1 cellular context compared by ENCODE assay signal in the genomic region with DNA sequence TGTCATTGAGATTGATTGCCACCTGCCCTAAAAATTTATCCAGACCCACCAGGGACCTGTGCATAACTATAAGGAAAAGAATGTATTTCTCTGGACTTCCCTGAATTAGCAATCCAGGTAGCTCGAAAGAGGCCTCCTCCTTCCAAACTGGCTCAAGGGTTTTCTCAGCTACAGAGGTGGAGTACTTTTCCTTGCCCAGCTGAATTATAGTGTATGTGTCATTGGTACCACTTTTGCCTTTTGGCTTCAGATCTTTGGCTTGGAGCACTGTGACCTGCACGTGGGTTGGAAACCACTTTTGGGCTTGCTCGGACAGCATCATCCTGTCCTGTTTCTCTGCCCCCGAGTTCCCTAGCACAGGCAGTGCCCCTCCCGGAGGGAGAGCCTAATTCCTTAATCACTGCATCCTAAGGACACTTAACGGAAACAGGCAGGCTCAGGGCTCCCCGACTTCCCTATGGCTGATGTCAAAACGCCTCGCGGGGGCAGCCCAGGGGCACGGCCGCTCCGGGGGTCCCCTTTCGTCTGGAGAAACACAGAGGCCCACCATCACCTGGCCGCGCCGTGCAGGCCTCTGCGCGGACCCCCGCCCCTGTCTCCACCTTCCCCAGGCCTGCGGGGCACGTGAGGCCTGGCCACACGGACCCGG.
TF ChIP-seq lines count a peak whose summit lies in the region.

No MANE protein-coding gene starts in this region.

TF ChIP-seq in HEK293, 187 proteins besides CTCF, POLR2A, EP300 and RAD21 (continued from another document and continues in another):
- TF ChIP-seq ZNF114 (tag by site-specific recombination; IDR thresholded peaks at IDR 0.05): no peak
- no peak for TF ChIP-seq ZNF473 (tag by site-specific recombination; IDR thresholded peaks at IDR 0.05)
- TF ChIP-seq ZNF792 (tag by site-specific recombination; IDR thresholded peaks at IDR 0.05): no peak
- no peak for TF ChIP-seq ZFP3 (tag by site-specific recombination; IDR thresholded peaks at IDR 0.05; ENCODE audit: low read depth)
- TF ChIP-seq, protein P1, sequence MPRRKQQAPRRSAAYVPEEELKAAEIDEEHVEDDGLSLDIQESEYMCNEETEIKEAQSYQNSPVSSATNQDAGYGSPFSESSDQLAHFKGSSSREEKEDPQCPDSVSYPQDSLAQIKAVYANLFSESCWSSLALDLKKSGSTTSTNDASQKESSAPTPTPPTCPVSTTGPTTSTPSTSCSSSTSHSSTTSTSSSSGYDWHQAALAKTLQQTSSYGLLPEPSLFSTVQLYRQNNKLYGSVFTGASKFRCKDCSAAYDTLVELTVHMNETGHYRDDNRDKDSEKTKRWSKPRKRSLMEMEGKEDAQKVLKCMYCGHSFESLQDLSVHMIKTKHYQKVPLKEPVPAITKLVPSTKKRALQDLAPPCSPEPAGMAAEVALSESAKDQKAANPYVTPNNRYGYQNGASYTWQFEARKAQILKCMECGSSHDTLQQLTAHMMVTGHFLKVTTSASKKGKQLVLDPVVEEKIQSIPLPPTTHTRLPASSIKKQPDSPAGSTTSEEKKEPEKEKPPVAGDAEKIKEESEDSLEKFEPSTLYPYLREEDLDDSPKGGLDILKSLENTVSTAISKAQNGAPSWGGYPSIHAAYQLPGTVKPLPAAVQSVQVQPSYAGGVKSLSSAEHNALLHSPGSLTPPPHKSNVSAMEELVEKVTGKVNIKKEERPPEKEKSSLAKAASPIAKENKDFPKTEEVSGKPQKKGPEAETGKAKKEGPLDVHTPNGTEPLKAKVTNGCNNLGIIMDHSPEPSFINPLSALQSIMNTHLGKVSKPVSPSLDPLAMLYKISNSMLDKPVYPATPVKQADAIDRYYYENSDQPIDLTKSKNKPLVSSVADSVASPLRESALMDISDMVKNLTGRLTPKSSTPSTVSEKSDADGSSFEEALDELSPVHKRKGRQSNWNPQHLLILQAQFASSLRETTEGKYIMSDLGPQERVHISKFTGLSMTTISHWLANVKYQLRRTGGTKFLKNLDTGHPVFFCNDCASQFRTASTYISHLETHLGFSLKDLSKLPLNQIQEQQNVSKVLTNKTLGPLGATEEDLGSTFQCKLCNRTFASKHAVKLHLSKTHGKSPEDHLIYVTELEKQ (tag by site-specific recombination; IDR thresholded peaks at IDR 0.05; ENCODE audit: borderline replicate concordance): no peak
- TF ChIP-seq, protein P2, sequence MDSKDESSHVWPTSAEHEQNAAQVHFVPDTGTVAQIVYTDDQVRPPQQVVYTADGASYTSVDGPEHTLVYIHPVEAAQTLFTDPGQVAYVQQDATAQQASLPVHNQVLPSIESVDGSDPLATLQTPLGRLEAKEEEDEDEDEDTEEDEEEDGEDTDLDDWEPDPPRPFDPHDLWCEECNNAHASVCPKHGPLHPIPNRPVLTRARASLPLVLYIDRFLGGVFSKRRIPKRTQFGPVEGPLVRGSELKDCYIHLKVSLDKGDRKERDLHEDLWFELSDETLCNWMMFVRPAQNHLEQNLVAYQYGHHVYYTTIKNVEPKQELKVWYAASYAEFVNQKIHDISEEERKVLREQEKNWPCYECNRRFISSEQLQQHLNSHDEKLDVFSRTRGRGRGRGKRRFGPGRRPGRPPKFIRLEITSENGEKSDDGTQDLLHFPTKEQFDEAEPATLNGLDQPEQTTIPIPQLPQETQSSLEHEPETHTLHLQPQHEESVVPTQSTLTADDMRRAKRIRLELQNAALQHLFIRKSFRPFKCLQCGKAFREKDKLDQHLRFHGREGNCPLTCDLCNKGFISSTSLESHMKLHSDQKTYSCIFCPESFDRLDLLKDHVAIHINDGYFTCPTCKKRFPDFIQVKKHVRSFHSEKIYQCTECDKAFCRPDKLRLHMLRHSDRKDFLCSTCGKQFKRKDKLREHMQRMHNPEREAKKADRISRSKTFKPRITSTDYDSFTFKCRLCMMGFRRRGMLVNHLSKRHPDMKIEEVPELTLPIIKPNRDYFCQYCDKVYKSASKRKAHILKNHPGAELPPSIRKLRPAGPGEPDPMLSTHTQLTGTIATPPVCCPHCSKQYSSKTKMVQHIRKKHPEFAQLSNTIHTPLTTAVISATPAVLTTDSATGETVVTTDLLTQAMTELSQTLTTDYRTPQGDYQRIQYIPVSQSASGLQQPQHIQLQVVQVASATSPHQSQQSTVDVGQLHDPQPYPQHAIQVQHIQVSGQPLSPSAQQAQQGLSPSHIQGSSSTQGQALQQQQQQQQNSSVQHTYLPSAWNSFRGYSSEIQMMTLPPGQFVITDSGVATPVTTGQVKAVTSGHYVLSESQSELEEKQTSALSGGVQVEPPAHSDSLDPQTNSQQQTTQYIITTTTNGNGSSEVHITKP (tag by site-specific recombination; IDR thresholded peaks at IDR 0.05): peak; percentile 77
- no peak for TF ChIP-seq HOXA7 (CRISPR knock-in tag; IDR thresholded peaks at IDR 0.05; ENCODE audit: borderline replicate concordance)
- TF ChIP-seq, protein P3, sequence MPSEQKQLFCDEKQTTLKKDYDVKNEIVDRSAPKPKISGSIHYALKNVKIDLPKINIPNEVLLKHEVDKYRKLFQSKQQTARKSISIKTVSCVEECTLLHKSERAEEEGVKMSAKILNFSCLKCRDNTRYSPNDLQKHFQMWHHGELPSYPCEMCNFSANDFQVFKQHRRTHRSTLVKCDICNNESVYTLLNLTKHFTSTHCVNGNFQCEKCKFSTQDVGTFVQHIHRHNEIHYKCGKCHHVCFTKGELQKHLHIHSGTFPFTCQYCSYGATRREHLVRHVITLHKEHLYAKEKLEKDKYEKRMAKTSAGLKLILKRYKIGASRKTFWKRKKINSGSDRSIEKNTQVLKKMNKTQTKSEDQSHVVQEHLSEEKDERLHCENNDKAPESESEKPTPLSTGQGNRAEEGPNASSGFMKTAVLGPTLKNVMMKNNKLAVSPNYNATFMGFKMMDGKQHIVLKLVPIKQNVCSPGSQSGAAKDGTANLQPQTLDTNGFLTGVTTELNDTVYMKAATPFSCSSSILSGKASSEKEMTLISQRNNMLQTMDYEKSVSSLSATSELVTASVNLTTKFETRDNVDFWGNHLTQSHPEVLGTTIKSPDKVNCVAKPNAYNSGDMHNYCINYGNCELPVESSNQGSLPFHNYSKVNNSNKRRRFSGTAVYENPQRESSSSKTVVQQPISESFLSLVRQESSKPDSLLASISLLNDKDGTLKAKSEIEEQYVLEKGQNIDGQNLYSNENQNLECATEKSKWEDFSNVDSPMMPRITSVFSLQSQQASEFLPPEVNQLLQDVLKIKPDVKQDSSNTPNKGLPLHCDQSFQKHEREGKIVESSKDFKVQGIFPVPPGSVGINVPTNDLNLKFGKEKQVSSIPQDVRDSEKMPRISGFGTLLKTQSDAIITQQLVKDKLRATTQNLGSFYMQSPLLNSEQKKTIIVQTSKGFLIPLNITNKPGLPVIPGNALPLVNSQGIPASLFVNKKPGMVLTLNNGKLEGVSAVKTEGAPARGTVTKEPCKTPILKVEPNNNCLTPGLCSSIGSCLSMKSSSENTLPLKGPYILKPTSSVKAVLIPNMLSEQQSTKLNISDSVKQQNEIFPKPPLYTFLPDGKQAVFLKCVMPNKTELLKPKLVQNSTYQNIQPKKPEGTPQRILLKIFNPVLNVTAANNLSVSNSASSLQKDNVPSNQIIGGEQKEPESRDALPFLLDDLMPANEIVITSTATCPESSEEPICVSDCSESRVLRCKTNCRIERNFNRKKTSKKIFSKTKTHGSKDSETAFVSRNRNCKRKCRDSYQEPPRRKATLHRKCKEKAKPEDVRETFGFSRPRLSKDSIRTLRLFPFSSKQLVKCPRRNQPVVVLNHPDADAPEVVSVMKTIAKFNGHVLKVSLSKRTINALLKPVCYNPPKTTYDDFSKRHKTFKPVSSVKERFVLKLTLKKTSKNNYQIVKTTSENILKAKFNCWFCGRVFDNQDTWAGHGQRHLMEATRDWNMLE (tag by site-specific recombination; conservative IDR thresholded peaks at IDR 0.05; ENCODE audit: low read depth): no peak
- no peak for TF ChIP-seq ZBTB20 (tag by site-specific recombination; IDR thresholded peaks at IDR 0.05)
- TF ChIP-seq ZNF155 (tag by site-specific recombination; IDR thresholded peaks at IDR 0.05): no peak
- TF ChIP-seq ZNF621 (tag by site-specific recombination; IDR thresholded peaks at IDR 0.05): no peak
- no peak for TF ChIP-seq ZFP69B (tag by site-specific recombination; IDR thresholded peaks at IDR 0.05)
- TF ChIP-seq MZF1 (tag by site-specific recombination; IDR thresholded peaks at IDR 0.05; ENCODE audit: borderline replicate concordance): no peak
- TF ChIP-seq ZBTB1 (tag by site-specific recombination; IDR thresholded peaks at IDR 0.05): no peak
- no peak; the same call in 1 of the 2 replicates for TF ChIP-seq ZNF2 (tag by site-specific recombination; IDR thresholded peaks at IDR 0.05)
- TF ChIP-seq, protein P4, sequence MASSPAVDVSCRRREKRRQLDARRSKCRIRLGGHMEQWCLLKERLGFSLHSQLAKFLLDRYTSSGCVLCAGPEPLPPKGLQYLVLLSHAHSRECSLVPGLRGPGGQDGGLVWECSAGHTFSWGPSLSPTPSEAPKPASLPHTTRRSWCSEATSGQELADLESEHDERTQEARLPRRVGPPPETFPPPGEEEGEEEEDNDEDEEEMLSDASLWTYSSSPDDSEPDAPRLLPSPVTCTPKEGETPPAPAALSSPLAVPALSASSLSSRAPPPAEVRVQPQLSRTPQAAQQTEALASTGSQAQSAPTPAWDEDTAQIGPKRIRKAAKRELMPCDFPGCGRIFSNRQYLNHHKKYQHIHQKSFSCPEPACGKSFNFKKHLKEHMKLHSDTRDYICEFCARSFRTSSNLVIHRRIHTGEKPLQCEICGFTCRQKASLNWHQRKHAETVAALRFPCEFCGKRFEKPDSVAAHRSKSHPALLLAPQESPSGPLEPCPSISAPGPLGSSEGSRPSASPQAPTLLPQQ (tag by site-specific recombination; IDR thresholded peaks at IDR 0.05): no peak
- no peak for TF ChIP-seq ZNF239 (tag by site-specific recombination; IDR thresholded peaks at IDR 0.05)
- no peak for TF ChIP-seq ZFP41 (tag by site-specific recombination; IDR thresholded peaks at IDR 0.05; ENCODE audit: borderline replicate concordance)
- peak; percentile 49 for TF ChIP-seq GLIS1 (tag by site-specific recombination; IDR thresholded peaks at IDR 0.05)
- TF ChIP-seq ZNF266 (tag by site-specific recombination; IDR thresholded peaks at IDR 0.05; ENCODE audit: low read depth): no peak
- peak; percentile 83 for TF ChIP-seq PRDM1 (tag by site-specific recombination; IDR thresholded peaks at IDR 0.05)
- no peak for TF ChIP-seq ZNF76 (tag by site-specific recombination; IDR thresholded peaks at IDR 0.05; ENCODE audit: borderline replicate concordance, low read depth)
- TF ChIP-seq, protein P5, sequence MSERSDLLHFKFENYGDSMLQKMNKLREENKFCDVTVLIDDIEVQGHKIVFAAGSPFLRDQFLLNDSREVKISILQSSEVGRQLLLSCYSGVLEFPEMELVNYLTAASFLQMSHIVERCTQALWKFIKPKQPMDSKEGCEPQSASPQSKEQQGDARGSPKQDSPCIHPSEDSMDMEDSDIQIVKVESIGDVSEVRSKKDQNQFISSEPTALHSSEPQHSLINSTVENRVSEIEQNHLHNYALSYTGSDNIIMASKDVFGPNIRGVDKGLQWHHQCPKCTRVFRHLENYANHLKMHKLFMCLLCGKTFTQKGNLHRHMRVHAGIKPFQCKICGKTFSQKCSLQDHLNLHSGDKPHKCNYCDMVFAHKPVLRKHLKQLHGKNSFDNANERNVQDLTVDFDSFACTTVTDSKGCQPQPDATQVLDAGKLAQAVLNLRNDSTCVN (tag by site-specific recombination; optimal IDR thresholded peaks at IDR 0.05): no peak
- TF ChIP-seq ZNF707 (tag by site-specific recombination; IDR thresholded peaks at IDR 0.05): no peak
- no peak for TF ChIP-seq ZNF112 (tag by site-specific recombination; IDR thresholded peaks at IDR 0.05)
- no peak for TF ChIP-seq ZNF274 (IDR thresholded peaks at IDR 0.05; ENCODE audit: low read length)
- TF ChIP-seq ZNF274 (tag by site-specific recombination; IDR thresholded peaks at IDR 0.05; ENCODE audit: borderline replicate concordance): no peak
- no peak for TF ChIP-seq BCL6B (tag by site-specific recombination; IDR thresholded peaks at IDR 0.05)
- no peak for TF ChIP-seq KLF7 (tag by site-specific recombination; IDR thresholded peaks at IDR 0.05; ENCODE audit: borderline replicate concordance)
- TF ChIP-seq MYNN (tag by site-specific recombination; IDR thresholded peaks at IDR 0.05; ENCODE audit: borderline replicate concordance): no peak
- TF ChIP-seq, protein P6, sequence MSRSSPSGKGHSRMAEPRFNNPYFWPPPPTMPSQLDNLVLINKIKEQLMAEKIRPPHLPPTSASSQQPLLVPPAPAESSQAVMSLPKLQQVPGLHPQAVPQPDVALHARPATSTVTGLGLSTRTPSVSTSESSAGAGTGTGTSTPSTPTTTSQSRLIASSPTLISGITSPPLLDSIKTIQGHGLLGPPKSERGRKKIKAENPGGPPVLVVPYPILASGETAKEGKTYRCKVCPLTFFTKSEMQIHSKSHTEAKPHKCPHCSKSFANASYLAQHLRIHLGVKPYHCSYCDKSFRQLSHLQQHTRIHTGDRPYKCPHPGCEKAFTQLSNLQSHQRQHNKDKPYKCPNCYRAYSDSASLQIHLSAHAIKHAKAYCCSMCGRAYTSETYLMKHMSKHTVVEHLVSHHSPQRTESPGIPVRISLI (tag by site-specific recombination; IDR thresholded peaks at IDR 0.05): no peak
- no peak for TF ChIP-seq ZBTB6 (tag by site-specific recombination; IDR thresholded peaks at IDR 0.05)
- no peak for TF ChIP-seq KLF8 (tag by site-specific recombination; IDR thresholded peaks at IDR 0.05)
- TF ChIP-seq ZNF26 (tag by site-specific recombination; IDR thresholded peaks at IDR 0.05): no peak
- TF ChIP-seq ZNF404 (tag by site-specific recombination; IDR thresholded peaks at IDR 0.05): no peak
- no peak for TF ChIP-seq ZNF510 (tag by site-specific recombination; IDR thresholded peaks at IDR 0.05; ENCODE audit: insufficient replicate concordance)
